Comparison of ENCODE assay signal across 19 cellular contexts in the genomic region with DNA sequence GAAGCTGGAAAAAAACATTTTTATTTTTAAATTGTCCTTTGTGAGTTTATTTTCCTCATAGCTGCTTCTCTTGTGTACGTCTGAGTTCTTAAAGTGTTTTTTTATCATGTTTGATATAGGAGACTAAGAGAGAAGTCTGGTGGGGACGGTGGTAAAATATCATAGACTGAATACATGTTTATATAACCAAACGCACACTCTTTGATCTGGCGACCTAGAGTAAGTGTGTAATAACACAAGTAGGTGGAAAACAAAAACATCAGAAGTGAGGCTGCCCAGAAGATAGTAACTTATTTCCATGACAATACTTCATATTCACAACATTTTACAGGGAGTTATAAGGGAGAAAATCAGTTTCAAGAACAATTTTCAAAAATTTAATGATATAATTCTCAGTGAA.
A peak's percentile ranks its signal among the peaks of the same experiment; 100 is the strongest.
DNase-seq lines count a peak whose midpoint lies in the region; ATAC-seq, FAIRE-seq and TF ChIP-seq lines count a peak whose summit lies in the region.
"Had no signal": no experiment of that assay in that cellular context is flagged by ENCODE, and none has a peak within 500 bp of the region (broad histone marks: within the 10 kb centered on the region; RNA-seq: fewer than 3 reads in every experiment).

No MANE protein-coding gene starts in this region.

- peak overlapping the region; percentile 68 for H3K9ac ChIP-seq in endothelial cell of umbilical vein (replicated peaks; ENCODE audit: extremely low read depth, insufficient read depth, low read length)

- H3K4me1 ChIP-seq in right cardiac atrium (ENCODE audit: control insufficient read depth, insufficient read depth, low read length) (no peaks in the 10 kb centered on the region), endothelial cell of umbilical vein (ENCODE audit: control insufficient read depth, extremely low read depth, insufficient read depth, low read length) (peaks cover 28% of the 10 kb centered on the region)

- dilution Hi-C loops in endothelial cell of umbilical vein (cut with MboI; ENCODE audit: extremely low pct_ligation_motif_present, low sequenced_read_pairs): no loop called here

- CTCF ChIA-PET in endothelial cell of umbilical vein (lab: Charles Lee): interaction anchor here (0.7 to 1.1 kb wide), 3 partner anchors 15 to 19 kb away, joined by 3 to 4 read pairs (median 3); no protein-coding TSS in a partner anchor
- CTCF ChIA-PET in activated CD8-positive, alpha-beta memory T cell treated with anti-CD3 and anti-CD28 coated beads, Interleukin-2, amount 10 ng/mL, durations not matched to agents 7 days and 5 days (lab: Charles Lee): no interaction called here

- peak overlapping the region; percentile 60 for H2AFZ ChIP-seq in endothelial cell of umbilical vein (ENCODE audit: low read depth, low read length)

- intact Hi-C loops in right cardiac atrium (cut with DNase I) (no loop called here), cardiac septum (cut with DNase I) (no loop called here), endothelial cell of umbilical vein (cut with micrococcal nuclease) (no loop called here)

- H3K36me3 Mint-ChIP-seq in nephron (ENCODE audit: low read depth): no peaks in the 10 kb centered on the region
- no peaks in the 10 kb centered on the region for H3K36me3 Mint-ChIP-seq in activated CD8-positive, alpha-beta memory T cell treated with anti-CD3 and anti-CD28 coated beads, Interleukin-2, amount 10 ng/mL, durations not matched to agents 7 days and 5 days
- H3K36me3 Mint-ChIP-seq: CD8-positive, alpha-beta memory T cell had no signal

- no peak for FAIRE-seq in endothelial cell of umbilical vein (lab: Jason Lieb, UNC)
- FAIRE-seq: D721Med, G401.6, GM12878 had no signal

- no peaks in the 10 kb centered on the region for H3K36me3 ChIP-seq in endothelial cell of umbilical vein (ENCODE audit: control insufficient read depth in 2 of 2, extremely low read depth in 1 of 2, insufficient read depth in 2 of 2, low read length in 2 of 2)

- BruUV-seq in endothelial cell of umbilical vein (replicated peaks; lab: Mats Ljungman, UMichigan): no TSS peak

- ATAC-seq in right cardiac atrium (no peak), HG03039 (IDR thresholded peaks at IDR 0.05; ENCODE audit: unreplicated experiment) (no peak), GM18505 (IDR thresholded peaks at IDR 0.05; ENCODE audit: unreplicated experiment) (no peak)
- no peak for ATAC-seq in activated CD8-positive, alpha-beta memory T cell treated with anti-CD3 and anti-CD28 coated beads, Interleukin-2, amount 10 ng/mL, durations not matched to agents 7 days and 5 days
- ATAC-seq: GM12878, Panc1 had no signal

- no peak for TF ChIP-seq POLR2A in endothelial cell of umbilical vein (IDR thresholded peaks at IDR 0.05; ENCODE audit: low read depth, low read length)
- TF ChIP-seq POLR2A in GM18505 (IDR thresholded peaks at IDR 0.05; ENCODE audit: borderline replicate concordance, extremely low read depth, insufficient read depth, insufficient read length): no peak

- POLR2A ChIA-PET in endothelial cell of umbilical vein (lab: Charles Lee): no interaction called here

- DNase-seq in right cardiac atrium (no peak), cardiac septum (ENCODE audit: low spot score) (no peak), endothelial cell of umbilical vein (ENCODE audit: low read depth, low spot score) (peak; percentile 43)
- DNase-seq in activated CD8-positive, alpha-beta memory T cell treated with anti-CD3 and anti-CD28 coated beads, Interleukin-2, amount 10 ng/mL, durations not matched to agents 7 days and 5 days: no peak
- DNase-seq in activated CD4-positive, alpha-beta T cell treated with anti-CD3 and anti-CD28 coated beads for 48 hours: no peak
- DNase-seq: 8988T; CD8-positive, alpha-beta memory T cell; DND-41; GOT3; NCI-H1092; NCI-H2081 treated with DMSO at 0.1 percent for 48 hours; NCI-H510A treated with DMSO at 0.1 percent for 48 hours had no signal

- H3K4me2 ChIP-seq in endothelial cell of umbilical vein (ENCODE audit: insufficient read depth, low read length): peak overlapping the region; percentile 90

- H3K9me1 ChIP-seq in endothelial cell of umbilical vein (replicated peaks; ENCODE audit: control insufficient read depth, extremely low read depth, insufficient read depth, low read length): no peaks in the 10 kb centered on the region

- H3K27ac ChIP-seq in right cardiac atrium (ENCODE audit: low read length): no peak overlapping the region
- H3K27ac ChIP-seq in endothelial cell of umbilical vein (ENCODE audit: insufficient read depth, low read depth, low read length): peak overlapping the region; percentile 90

- no peaks in the 10 kb centered on the region for H3K27me3 ChIP-seq in right cardiac atrium (ENCODE audit: control insufficient read depth, insufficient read depth)
- no peaks in the 10 kb centered on the region for H3K27me3 ChIP-seq in endothelial cell of umbilical vein (ENCODE audit: control insufficient read depth in 2 of 2, insufficient read depth in 2 of 2, low read length in 2 of 2)

- H3K9me3 ChIP-seq in right cardiac atrium (ENCODE audit: control insufficient read depth, low read length): no peaks in the 10 kb centered on the region
- no peaks in the 10 kb centered on the region for H3K9me3 ChIP-seq in endothelial cell of umbilical vein (replicated peaks; ENCODE audit: control insufficient read depth, insufficient read depth, low read length)

- no peaks in the 10 kb centered on the region for H4K20me1 ChIP-seq in endothelial cell of umbilical vein (replicated peaks; ENCODE audit: control insufficient read depth, extremely low read depth, insufficient read depth, low read length)

- TF ChIP-seq CTCF in endothelial cell of umbilical vein (IDR thresholded peaks at IDR 0.05; ENCODE audit: extremely low read depth in 1 of 2, insufficient read depth in 1 of 2, low read depth in 1 of 2, low read length in 2 of 2) (no peak), nephron (IDR thresholded peaks at IDR 0.05; ENCODE audit: unreplicated experiment in 3 of 3) (no peak)

- WGBS in right cardiac atrium: 19% methylated on average over 4 of the region's 4 CpGs

- peak overlapping the region; percentile 25 to 49 (median 26) for H3K27ac Mint-ChIP-seq in nephron
- no peak overlapping the region for H3K27ac Mint-ChIP-seq in activated CD8-positive, alpha-beta memory T cell treated with anti-CD3 and anti-CD28 coated beads, Interleukin-2, amount 10 ng/mL, durations not matched to agents 7 days and 5 days
- H3K27ac Mint-ChIP-seq: CD8-positive, alpha-beta memory T cell had no signal

- no peaks in the 10 kb centered on the region for H3K9me3 Mint-ChIP-seq in nephron
- H3K9me3 Mint-ChIP-seq in activated CD8-positive, alpha-beta memory T cell treated with anti-CD3 and anti-CD28 coated beads, Interleukin-2, amount 10 ng/mL, durations not matched to agents 7 days and 5 days (ENCODE audit: low read depth): peaks cover 4% of the 10 kb centered on the region

- H3K4me3 Mint-ChIP-seq in nephron: peak overlapping the region in 2 of 3 experiments; percentile 18 to 19
- H3K4me3 Mint-ChIP-seq in activated CD8-positive, alpha-beta memory T cell treated with anti-CD3 and anti-CD28 coated beads, Interleukin-2, amount 10 ng/mL, durations not matched to agents 7 days and 5 days: no peak overlapping the region
- H3K4me3 Mint-ChIP-seq: CD8-positive, alpha-beta memory T cell had no signal

- no peaks in the 10 kb centered on the region for H3K27me3 Mint-ChIP-seq in nephron (ENCODE audit: low read depth)
- H3K27me3 Mint-ChIP-seq in activated CD8-positive, alpha-beta memory T cell treated with anti-CD3 and anti-CD28 coated beads, Interleukin-2, amount 10 ng/mL, durations not matched to agents 7 days and 5 days: no peaks in the 10 kb centered on the region

- H3K79me2 ChIP-seq in endothelial cell of umbilical vein (ENCODE audit: control insufficient read depth, insufficient read depth, low read length): no peaks in the 10 kb centered on the region

- H3K4me3 ChIP-seq in right cardiac atrium (ENCODE audit: low read length) (peak overlapping the region; percentile 32), endothelial cell of umbilical vein (replicated peaks in 1 of 3; ENCODE audit: insufficient read depth in 1 of 3, low read depth in 1 of 3, low read length in 3 of 3) (no peak overlapping the region)
- H3K4me3 ChIP-seq: GM12878 had no signal

- H3K4me1 Mint-ChIP-seq in nephron: peaks cover 24% of the 10 kb centered on the region
- no peaks in the 10 kb centered on the region for H3K4me1 Mint-ChIP-seq in activated CD8-positive, alpha-beta memory T cell treated with anti-CD3 and anti-CD28 coated beads, Interleukin-2, amount 10 ng/mL, durations not matched to agents 7 days and 5 days
- H3K4me1 Mint-ChIP-seq: CD8-positive, alpha-beta memory T cell had no signal

TF ChIP-seq in endothelial cell of umbilical vein, 7 proteins besides CTCF, POLR2A, EP300 and RAD21:
- no peak for TF ChIP-seq POLR2AphosphoS5 (IDR thresholded peaks at IDR 0.05; ENCODE audit: insufficient read depth, low read depth, low read length)
- no peak for TF ChIP-seq EZH2 (IDR thresholded peaks at IDR 0.05; ENCODE audit: borderline replicate concordance, low read depth, low read length, severe bottlenecking)
- TF ChIP-seq, protein P1, sequence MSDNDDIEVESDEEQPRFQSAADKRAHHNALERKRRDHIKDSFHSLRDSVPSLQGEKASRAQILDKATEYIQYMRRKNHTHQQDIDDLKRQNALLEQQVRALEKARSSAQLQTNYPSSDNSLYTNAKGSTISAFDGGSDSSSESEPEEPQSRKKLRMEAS (IDR thresholded peaks at IDR 0.05; ENCODE audit: insufficient read depth, insufficient read length): no peak
- no peak for TF ChIP-seq FOS (IDR thresholded peaks at IDR 0.05; ENCODE audit: borderline replicate concordance, insufficient read depth, low read length)
- TF ChIP-seq MYC (IDR thresholded peaks at IDR 0.05; ENCODE audit: low read depth, low read length): no peak
- no peak for TF ChIP-seq GATA2 (IDR thresholded peaks at IDR 0.05; ENCODE audit: insufficient read depth, insufficient read length, low read depth, low read length)
